12 cellular contexts compared by ENCODE assay signal in genomic region chr1:33244143-33244808, GRCh38. TPM values are rescaled to one million over a fixed set of nuclear protein-coding genes. Genes with fewer than 3 reads are reported as not detected.
DNase-seq lines count a peak whose midpoint lies in the region; TF ChIP-seq lines count a peak whose summit lies in the region.
"Had no signal": no experiment of that assay in that cellular context is flagged by ENCODE, and none has a peak within 500 bp of the region (broad histone marks: within the 10 kb centered on the region; RNA-seq: fewer than 3 reads in every experiment).

No MANE protein-coding gene starts in this region.

- H3K36me3 Mint-ChIP-seq in endodermal cell (ENCODE audit: low read depth) (no peaks in the 10 kb centered on the region), osteocyte (ENCODE audit: unreplicated experiment) (no peaks in the 10 kb centered on the region)

- H3K4me1 Mint-ChIP-seq in endodermal cell (peaks cover 38% of the 10 kb centered on the region), osteocyte (ENCODE audit: unreplicated experiment) (peaks cover 19% of the 10 kb centered on the region)

- H3K4me3 Mint-ChIP-seq in endodermal cell: no peak overlapping the region
- H3K4me3 Mint-ChIP-seq in osteocyte (ENCODE audit: unreplicated experiment): no peak overlapping the region
- H3K4me3 Mint-ChIP-seq: activated T-cell treated with anti-CD3 and anti-CD28 coated beads, Interleukin-2, amount 50 U/mL, for 24 hours had no signal

- POLR2A ChIA-PET in PC-9 (lab: Charles Lee; ENCODE audit: unreplicated experiment) (interaction anchor here (0.6 kb wide), 1 partner anchor 11 kb away, joined by 4 read pairs; no protein-coding TSS in a partner anchor), OCI-LY7 (lab: Charles Lee) (no interaction called here)

- H3K36me3 ChIP-seq in PC-9 (ENCODE audit: low read depth) (no peaks in the 10 kb centered on the region), endodermal cell (ENCODE audit: control insufficient read depth, insufficient read depth, low read length) (no peaks in the 10 kb centered on the region), OCI-LY7 (ENCODE audit: insufficient read depth, low read length) (no peaks in the 10 kb centered on the region)

- H2AFZ ChIP-seq in PC-9 (no peak overlapping the region), OCI-LY7 (ENCODE audit: low read length) (no peak overlapping the region)

- H3K4me3 ChIP-seq in PC-9 (no peak overlapping the region), endodermal cell (ENCODE audit: low read length) (no peak overlapping the region), OCI-LY7 (ENCODE audit: low read depth, low read length, poor library complexity, severe bottlenecking) (no peak overlapping the region)
- H3K4me3 ChIP-seq: lung had no signal

- H4K20me1 ChIP-seq in PC-9 (ENCODE audit: insufficient read depth) (no peaks in the 10 kb centered on the region), OCI-LY7 (ENCODE audit: insufficient read depth, low read length) (no peaks in the 10 kb centered on the region)

- intact Hi-C loops in PC-9 (cut with micrococcal nuclease; ENCODE audit: unreplicated experiment) (loop anchor here (1.0 kb wide), 2 partner anchors 11 to 23 kb away; no protein-coding TSS in a partner anchor), OCI-LY7 (cut with micrococcal nuclease; ENCODE audit: unreplicated experiment) (no loop called here)

- H3K9ac ChIP-seq in endodermal cell (ENCODE audit: extremely low read depth, low read length, poor library complexity, severe bottlenecking): peak overlapping the region; percentile 17

- peaks cover 26% of the 10 kb centered on the region for H3K27me3 Mint-ChIP-seq in endodermal cell (ENCODE audit: insufficient read depth)
- H3K27me3 Mint-ChIP-seq in osteocyte (ENCODE audit: unreplicated experiment): peaks cover 4% of the 10 kb centered on the region

- BruUV-seq in PC-9 (replicated peaks; lab: Mats Ljungman, UMichigan): no TSS peak
- no TSS peak for BruUV-seq in OCI-LY7 (replicated peaks; lab: Mats Ljungman, UMichigan)

- no peaks in the 10 kb centered on the region for H3K79me2 ChIP-seq in PC-9 (ENCODE audit: low read depth)
- no peaks in the 10 kb centered on the region for H3K79me2 ChIP-seq in OCI-LY7 (ENCODE audit: insufficient read depth, low read depth, low read length)

- no peak for TF ChIP-seq CTCF in PC-9 (conservative IDR thresholded peaks at IDR 0.05)
- TF ChIP-seq CTCF in endodermal cell (conservative IDR thresholded peaks at IDR 0.05): no peak
- TF ChIP-seq CTCF in osteocyte (IDR thresholded peaks at IDR 0.05): no peak
- TF ChIP-seq CTCF in OCI-LY7 (conservative IDR thresholded peaks at IDR 0.05; ENCODE audit: low read length): no peak

- peaks cover 22% of the 10 kb centered on the region for H3F3A ChIP-seq in PC-9 (ENCODE audit: insufficient read depth, low read depth)

- no peak overlapping the region for H3K27ac Mint-ChIP-seq in endodermal cell
- peak overlapping the region; percentile 59 for H3K27ac Mint-ChIP-seq in osteocyte (ENCODE audit: unreplicated experiment)
- H3K27ac Mint-ChIP-seq: activated T-cell treated with anti-CD3 and anti-CD28 coated beads, Interleukin-2, amount 50 U/mL, for 24 hours had no signal

- CTCF ChIA-PET in PC-9 (lab: Charles Lee): no interaction called here
- CTCF ChIA-PET in OCI-LY7 (lab: Charles Lee; ENCODE audit: unreplicated experiment): no interaction called here

- H3K27me3 ChIP-seq in PC-9 (ENCODE audit: insufficient read depth, low read depth) (no peaks in the 10 kb centered on the region), endodermal cell (ENCODE audit: control insufficient read depth, insufficient read depth, low read length, poor library complexity, severe bottlenecking) (peaks cover 1% of the 10 kb centered on the region)

- DNase-seq in DMS153 (lab: John Stamatoyannopoulos, UW) (peak; percentile 55), DMS153 treated with DMSO at 0.1 percent for 48 hours (lab: John Stamatoyannopoulos, UW; ENCODE audit: unreplicated experiment) (no peak), PC-9 (peak; percentile 57 to 90), endodermal cell (peak; percentile 39), osteocyte (ENCODE audit: extremely low spot score, unreplicated experiment) (no peak), OCI-LY7 (ENCODE audit: low spot score) (no peak), NCI-H1092 (lab: John Stamatoyannopoulos, UW) (no peak)
- no peak for DNase-seq in activated CD4-positive, alpha-beta T cell treated with anti-CD3 and anti-CD28 coated beads, Interleukin-2, amount 50 U/mL, for 4 hours
- DNase-seq: activated T-cell treated with anti-CD3 and anti-CD28 coated beads, Interleukin-2, amount 50 U/mL, for 24 hours; effector memory CD4-positive, alpha-beta T cell; occipital lobe had no signal

- H3K9me3 Mint-ChIP-seq in endodermal cell (no peaks in the 10 kb centered on the region), osteocyte (ENCODE audit: unreplicated experiment) (no peaks in the 10 kb centered on the region)
- H3K9me3 Mint-ChIP-seq: activated T-cell treated with anti-CD3 and anti-CD28 coated beads, Interleukin-2, amount 50 U/mL, for 24 hours had no signal

- 88 to 100% methylated on average over 2 to 4 of the region's 5 CpGs for WGBS in endodermal cell (ENCODE audit: insufficient coverage in 1 of 2, insufficient read length in 1 of 2), 2 experiments

- H3K9me3 ChIP-seq in PC-9 (ENCODE audit: insufficient read depth, low read depth): no peaks in the 10 kb centered on the region
- no peaks in the 10 kb centered on the region for H3K9me3 ChIP-seq in endodermal cell (ENCODE audit: control insufficient read depth, low read length)
- H3K9me3 ChIP-seq in OCI-LY7 (ENCODE audit: low read length): no peaks in the 10 kb centered on the region

- peak overlapping the region; percentile 44 for H3K4me2 ChIP-seq in PC-9
- no peak overlapping the region for H3K4me2 ChIP-seq in OCI-LY7 (ENCODE audit: low read length)

- no peaks in the 10 kb centered on the region for H3K9me2 ChIP-seq in PC-9 (ENCODE audit: insufficient read depth)
- H3K9me2 ChIP-seq in OCI-LY7 (ENCODE audit: insufficient read depth, low read length): no peaks in the 10 kb centered on the region

- H3K4me1 ChIP-seq in PC-9 (replicated peaks; ENCODE audit: insufficient read depth) (peaks cover 31% of the 10 kb centered on the region), endodermal cell (ENCODE audit: control insufficient read depth, insufficient read depth, low read length) (peaks cover 33% of the 10 kb centered on the region), OCI-LY7 (ENCODE audit: insufficient read depth, low read length, poor library complexity, severe bottlenecking) (no peaks in the 10 kb centered on the region)

- peak overlapping the region; percentile 62 for H3K27ac ChIP-seq in PC-9
- peak overlapping the region; percentile 50 for H3K27ac ChIP-seq in endodermal cell (ENCODE audit: low read depth, low read length)
- no peak overlapping the region for H3K27ac ChIP-seq in OCI-LY7 (ENCODE audit: low read depth, low read length, poor library complexity, severe bottlenecking)

RNA-seq across cellular contexts. Expression of gene ZNF362, which starts 12.0 kb away (rescaled TPM):
- 32.3 and 33.1 TPM in 2 replicates for total RNA-seq in PC-9 (2021)
- 10 to 100 TPM; 27.4 to 41.5 TPM for total RNA-seq in endodermal cell
- 49.5 TPM for polyA plus RNA-seq in endodermal cell (2013, experiment 1 of 2)
- polyA plus RNA-seq in endodermal cell (2013, experiment 2 of 2): 48.8 TPM
- total RNA-seq in osteocyte: 97.0 and 110 TPM in 2 replicates
- total RNA-seq in OCI-LY7 (2014; rRNA removed; shearing (Covaris generic)): 8.9 and 10.2 TPM in 2 replicates
- total RNA-seq in OCI-LY7 (2022): 26.1 and 29.0 TPM in 2 replicates

Comparison
In these comparisons a context has a peak if more than half of its experiments do, and no peak if none do; other contexts are left out.
1. DNase-seq: peak in DMS153 (single experiment), PC-9 (2 of 2) and endodermal cell (single experiment); none in DMS153 treated with DMSO at 0.1 percent for 48 hours (single experiment), osteocyte (single experiment), activated CD4-positive, alpha-beta T cell treated with anti-CD3 and anti-CD28 coated beads, Interleukin-2, amount 50 U/mL, for 4 hours (0 of 2), OCI-LY7 (single experiment) and NCI-H1092 (single experiment).